Comparison of ENCODE assay signal across 1 cellular context in the genomic region with DNA sequence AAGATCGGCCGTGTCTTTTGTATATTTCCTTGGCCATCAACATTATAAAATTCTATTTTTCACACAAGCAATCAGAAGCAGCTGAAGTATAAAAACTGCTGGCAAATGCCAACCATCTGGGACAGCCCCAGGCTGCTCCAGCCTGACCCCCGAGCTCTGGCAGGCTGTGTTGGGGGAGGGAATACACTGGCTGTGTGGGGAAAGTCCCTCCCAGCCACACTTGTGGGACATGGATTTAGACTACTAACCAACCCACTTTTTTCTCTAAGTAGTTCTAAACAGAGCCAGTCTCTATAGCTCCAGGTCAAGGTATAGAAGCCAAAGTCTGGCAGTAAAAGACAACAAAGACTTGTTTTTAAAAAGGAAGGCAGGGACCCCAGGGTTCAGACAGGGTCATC.
TF ChIP-seq lines count a peak whose summit lies in the region.

No MANE protein-coding gene starts in this region.

TF ChIP-seq in HepG2, 621 proteins besides CTCF, POLR2A, EP300 and RAD21 (continued from another document):
- peak; percentile 59; the same call in 1 of the 2 replicates for TF ChIP-seq THRA (CRISPR knock-in tag; IDR thresholded peaks at IDR 0.05; ENCODE audit: borderline replicate concordance)
- no peak for TF ChIP-seq BATF2 (CRISPR knock-in tag; IDR thresholded peaks at IDR 0.05)
- TF ChIP-seq, protein P1, sequence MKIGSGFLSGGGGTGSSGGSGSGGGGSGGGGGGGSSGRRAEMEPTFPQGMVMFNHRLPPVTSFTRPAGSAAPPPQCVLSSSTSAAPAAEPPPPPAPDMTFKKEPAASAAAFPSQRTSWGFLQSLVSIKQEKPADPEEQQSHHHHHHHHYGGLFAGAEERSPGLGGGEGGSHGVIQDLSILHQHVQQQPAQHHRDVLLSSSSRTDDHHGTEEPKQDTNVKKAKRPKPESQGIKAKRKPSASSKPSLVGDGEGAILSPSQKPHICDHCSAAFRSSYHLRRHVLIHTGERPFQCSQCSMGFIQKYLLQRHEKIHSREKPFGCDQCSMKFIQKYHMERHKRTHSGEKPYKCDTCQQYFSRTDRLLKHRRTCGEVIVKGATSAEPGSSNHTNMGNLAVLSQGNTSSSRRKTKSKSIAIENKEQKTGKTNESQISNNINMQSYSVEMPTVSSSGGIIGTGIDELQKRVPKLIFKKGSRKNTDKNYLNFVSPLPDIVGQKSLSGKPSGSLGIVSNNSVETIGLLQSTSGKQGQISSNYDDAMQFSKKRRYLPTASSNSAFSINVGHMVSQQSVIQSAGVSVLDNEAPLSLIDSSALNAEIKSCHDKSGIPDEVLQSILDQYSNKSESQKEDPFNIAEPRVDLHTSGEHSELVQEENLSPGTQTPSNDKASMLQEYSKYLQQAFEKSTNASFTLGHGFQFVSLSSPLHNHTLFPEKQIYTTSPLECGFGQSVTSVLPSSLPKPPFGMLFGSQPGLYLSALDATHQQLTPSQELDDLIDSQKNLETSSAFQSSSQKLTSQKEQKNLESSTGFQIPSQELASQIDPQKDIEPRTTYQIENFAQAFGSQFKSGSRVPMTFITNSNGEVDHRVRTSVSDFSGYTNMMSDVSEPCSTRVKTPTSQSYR (CRISPR knock-in tag; IDR thresholded peaks at IDR 0.05; ENCODE audit: borderline replicate concordance): peak; percentile 39; the same call in 1 of the 2 replicates
